22 cellular contexts compared by ENCODE assay signal in the genomic region with DNA sequence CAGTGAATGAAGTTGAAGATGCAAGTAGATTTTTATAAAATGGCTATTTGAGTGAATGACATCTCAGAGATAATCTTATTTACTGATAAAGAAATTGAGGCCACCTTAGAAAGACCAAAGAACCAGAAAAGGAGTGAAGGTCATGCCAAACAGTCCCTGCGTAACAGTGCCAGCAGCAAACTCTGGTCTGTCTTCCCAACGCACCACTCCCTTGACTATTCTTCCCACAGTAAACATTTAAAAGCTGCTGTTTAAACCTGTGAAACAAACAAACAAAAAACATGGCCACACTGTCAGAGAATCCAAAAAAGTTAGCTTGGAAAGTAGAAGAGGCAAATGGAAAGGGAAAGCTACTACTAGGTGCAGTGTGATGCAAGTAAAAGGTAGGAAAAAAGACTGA. TPM values are rescaled to one million over a fixed set of nuclear protein-coding genes. Genes with fewer than 3 reads are reported as not detected.
A peak's percentile ranks its signal among the peaks of the same experiment; 100 is the strongest.
DNase-seq lines count a peak whose midpoint lies in the region; ATAC-seq and TF ChIP-seq lines count a peak whose summit lies in the region.
"Had no signal": no experiment of that assay in that cellular context is flagged by ENCODE, and none has a peak within 500 bp of the region (broad histone marks: within the 10 kb centered on the region; RNA-seq: fewer than 3 reads in every experiment).

No MANE protein-coding gene starts in this region.

- H3K4me3 Mint-ChIP-seq in CD4-positive, alpha-beta T cell: peak overlapping the region; percentile 65
- peak overlapping the region; percentile 27 to 71 (median 46) for H3K4me3 Mint-ChIP-seq in brain
- H3K4me3 Mint-ChIP-seq in natural killer cell treated with Interleukin-12 subunit alpha and Interleukin-12 subunit beta and Interleukin-15 and Interleukin-18, amount 100 ng/mL, for 72 hours: peak overlapping the region; percentile 90
- H3K4me3 Mint-ChIP-seq: activated CD4-positive, alpha-beta memory T cell treated with anti-CD3 and anti-CD28 coated beads for 36 hours had no signal

- no peak for ATAC-seq in CD4-positive, alpha-beta T cell (ENCODE audit: poor library complexity)
- ATAC-seq in natural killer cell treated with Interleukin-12 subunit alpha and Interleukin-12 subunit beta and Interleukin-15 and Interleukin-18, amount 100 ng/mL, for 72 hours: no peak
- no peak for ATAC-seq in HG03354 (IDR thresholded peaks at IDR 0.05; ENCODE audit: poor library complexity, severe bottlenecking, unreplicated experiment)
- ATAC-seq in GM18520 (IDR thresholded peaks at IDR 0.05; ENCODE audit: unreplicated experiment): no peak
- ATAC-seq: left cardiac atrium had no signal

- peaks cover 15% of the 10 kb centered on the region for H3K36me3 Mint-ChIP-seq in CD4-positive, alpha-beta T cell (ENCODE audit: low read depth)
- H3K36me3 Mint-ChIP-seq in brain: peaks cover 12% of the 10 kb centered on the region
- H3K36me3 Mint-ChIP-seq in natural killer cell treated with Interleukin-12 subunit alpha and Interleukin-12 subunit beta and Interleukin-15 and Interleukin-18, amount 100 ng/mL, for 72 hours: no peaks in the 10 kb centered on the region

- peaks cover 43% of the 10 kb centered on the region for H3K4me1 Mint-ChIP-seq in CD4-positive, alpha-beta T cell (ENCODE audit: low read depth)
- peaks cover 40% of the 10 kb centered on the region for H3K4me1 Mint-ChIP-seq in brain
- H3K4me1 Mint-ChIP-seq in natural killer cell treated with Interleukin-12 subunit alpha and Interleukin-12 subunit beta and Interleukin-15 and Interleukin-18, amount 100 ng/mL, for 72 hours (ENCODE audit: low read depth in 2 of 2): peaks cover 15 to 32% of the 10 kb centered on the region in 2 donors

- no peak for TF ChIP-seq CTCF in CD4-positive, alpha-beta T cell (IDR thresholded peaks at IDR 0.05)
- no peak for TF ChIP-seq CTCF in HEK293 (tag by site-specific recombination; IDR thresholded peaks at IDR 0.05)
- TF ChIP-seq CTCF in brain (conservative IDR thresholded peaks at IDR 0.05): no peak

- H3K27ac Mint-ChIP-seq in CD4-positive, alpha-beta T cell: peak overlapping the region; percentile 89
- H3K27ac Mint-ChIP-seq in brain: no peak overlapping the region
- H3K27ac Mint-ChIP-seq in natural killer cell treated with Interleukin-12 subunit alpha and Interleukin-12 subunit beta and Interleukin-15 and Interleukin-18, amount 100 ng/mL, for 72 hours: peak overlapping the region in 1 of 2 donors; percentile 94

- intact Hi-C loops in CD4-positive, alpha-beta T cell (cut with DNase I, micrococcal nuclease): loop anchor here (2.0 to 5.0 kb wide), 4 partner anchors 54 to 186 kb away; partner anchors contain the start of genes MIS18BP1 (in 2 of the 2) and TOGARAM1 (in 1 of the 2)

- H3K4me3 ChIP-seq in HEK293 (ENCODE audit: low read depth, low read length): no peak overlapping the region
- H3K4me3 ChIP-seq: skin epidermis, testis had no signal

- H3K36me3 ChIP-seq in HEK293 (ENCODE audit: control insufficient read depth in 2 of 2, insufficient read depth in 1 of 2, low read length in 2 of 2): peaks cover 0 to 4% of the 10 kb centered on the region in 2 experiments; a peak in 1 of 3 replicates
- H3K36me3 ChIP-seq: BE2C had no signal

- no peaks in the 10 kb centered on the region for H3K9me3 Mint-ChIP-seq in CD4-positive, alpha-beta T cell
- no peaks in the 10 kb centered on the region for H3K9me3 Mint-ChIP-seq in brain
- H3K9me3 Mint-ChIP-seq in natural killer cell treated with Interleukin-12 subunit alpha and Interleukin-12 subunit beta and Interleukin-15 and Interleukin-18, amount 100 ng/mL, for 72 hours: no peaks in the 10 kb centered on the region
- H3K9me3 Mint-ChIP-seq: activated CD4-positive, alpha-beta memory T cell treated with anti-CD3 and anti-CD28 coated beads for 36 hours had no signal

- H3K27ac ChIP-seq in CD4-positive, alpha-beta T cell (ENCODE audit: low read depth, low read length): no peak overlapping the region
- no peak overlapping the region for H3K27ac ChIP-seq in HEK293 (ENCODE audit: extremely low read depth, low read depth, low read length)
- H3K27ac ChIP-seq: skin epidermis, testis had no signal

- CTCF ChIA-PET in CD4-positive, alpha-beta T cell (lab: Charles Lee): interaction anchor here (0.5 kb wide), 1 partner anchor 41 kb away, joined by 3 read pairs; no protein-coding TSS in a partner anchor
- CTCF ChIA-PET in HEK293 (lab: Yijun Ruan, JAX): no interaction called here

- POLR2A ChIA-PET in CD4-positive, alpha-beta T cell (lab: Charles Lee): no interaction called here
- POLR2A ChIA-PET in HEK293 (lab: Yijun Ruan, JAX): no interaction called here

- no peaks in the 10 kb centered on the region for H3K9me3 ChIP-seq in CD4-positive, alpha-beta T cell (ENCODE audit: control insufficient read depth, low read length)
- H3K9me3 ChIP-seq in HEK293 (ENCODE audit: control insufficient read depth, insufficient read depth, low read depth, low read length): no peaks in the 10 kb centered on the region
- H3K9me3 ChIP-seq: BE2C, SK-N-SH, testis had no signal

- peaks cover 4% of the 10 kb centered on the region; the same call in 1 of the 2 replicates for H3K4me1 ChIP-seq in HEK293 (ENCODE audit: control insufficient read depth, insufficient read depth, low read length)

- DNase-seq in CD4-positive, alpha-beta T cell: no peak
- no peak for DNase-seq in natural killer cell treated with Interleukin-12 subunit alpha and Interleukin-12 subunit beta and Interleukin-15 and Interleukin-18, amount 100 ng/mL, for 72 hours (ENCODE audit: low spot score)
- no peak for DNase-seq in stimulated activated CD4-positive, alpha-beta T cell treated with anti-CD3 and anti-CD28 coated beads, Interleukin-2, amount 100 ng/mL, for 24 hours
- DNase-seq: activated CD4-positive, alpha-beta memory T cell treated with anti-CD3 and anti-CD28 coated beads for 36 hours; activated T-cell treated with anti-CD3 and anti-CD28 coated beads, Interleukin-2, amount 50 U/mL, for 48 hours; amygdala; BE2C; cerebellar nuclear complex; DMS 273 treated with DMSO at 0.1 percent for 48 hours; H7; left cardiac atrium; NCI-H1092; NCI-H2107; NCI-H748 treated with DMSO at 0.1 percent for 48 hours; posterior cingulate gyrus; SK-N-SH; testis had no signal

- no peaks in the 10 kb centered on the region for H3K27me3 ChIP-seq in CD4-positive, alpha-beta T cell (ENCODE audit: control insufficient read depth, insufficient read depth, low read length)
- H3K27me3 ChIP-seq: BE2C, testis had no signal

- H3K27me3 Mint-ChIP-seq in CD4-positive, alpha-beta T cell: no peaks in the 10 kb centered on the region
- H3K27me3 Mint-ChIP-seq in brain: peaks cover 5% of the 10 kb centered on the region
- H3K27me3 Mint-ChIP-seq in natural killer cell treated with Interleukin-12 subunit alpha and Interleukin-12 subunit beta and Interleukin-15 and Interleukin-18, amount 100 ng/mL, for 72 hours: no peaks in the 10 kb centered on the region
- H3K27me3 Mint-ChIP-seq: activated CD4-positive, alpha-beta memory T cell treated with anti-CD3 and anti-CD28 coated beads for 36 hours had no signal

TF ChIP-seq in HEK293, 187 proteins besides CTCF, POLR2A, EP300 and RAD21:
- TF ChIP-seq PRDM1 (tag by site-specific recombination; IDR thresholded peaks at IDR 0.05): 0 out of 2 replicates have a peak, but pooled peaks have one; percentile 23
- no peak for TF ChIP-seq ZNF658 (tag by site-specific recombination; IDR thresholded peaks at IDR 0.05)
- TF ChIP-seq EGR2 (tag by site-specific recombination; IDR thresholded peaks at IDR 0.05; ENCODE audit: low read depth): no peak

RNA-seq across cellular contexts. Expression of gene PRPF39, which starts 1.5 kb away (rescaled TPM):
- 10 to 100 TPM; 58.9 to 64.3 TPM for total RNA-seq in CD4-positive, alpha-beta T cell
- polyA plus RNA-seq in brain (ENCODE audit: insufficient read depth, low read depth, low replicate concordance): 3.5 TPM
- total RNA-seq in natural killer cell treated with Interleukin-12 subunit alpha and Interleukin-12 subunit beta and Interleukin-15 and Interleukin-18, amount 100 ng/mL, for 72 hours: 10 to 100 TPM; 32.3 to 62.4 TPM

RNA-seq across cellular contexts. Expression of gene FKBP3, which starts 51.9 kb away (rescaled TPM):
- total RNA-seq in CD4-positive, alpha-beta T cell: 10 to 100 TPM; 36.0 to 40.2 TPM
- 76.2 TPM for polyA plus RNA-seq in brain (ENCODE audit: insufficient read depth, low read depth, low replicate concordance)
- total RNA-seq in natural killer cell treated with Interleukin-12 subunit alpha and Interleukin-12 subunit beta and Interleukin-15 and Interleukin-18, amount 100 ng/mL, for 72 hours: 10 to 100 TPM; 42.0 to 61.2 TPM

RNA-seq across cellular contexts. Expression of gene FANCM, which starts 53.3 kb away (rescaled TPM):
- 1 to 10 TPM; 6.1 to 8.8 TPM for total RNA-seq in CD4-positive, alpha-beta T cell
- 1.6 TPM for polyA plus RNA-seq in brain (ENCODE audit: insufficient read depth, low read depth, low replicate concordance)
- total RNA-seq in natural killer cell treated with Interleukin-12 subunit alpha and Interleukin-12 subunit beta and Interleukin-15 and Interleukin-18, amount 100 ng/mL, for 72 hours: 10 to 100 TPM; 12.9 to 24.8 TPM
